In genomic region chr3:78875431-78875830, GRCh38 we compare ENCODE assay signal across 18 cellular contexts.
DNase-seq lines count a peak whose midpoint lies in the region; ATAC-seq, FAIRE-seq and TF ChIP-seq lines count a peak whose summit lies in the region.
"Had no signal": no experiment of that assay in that cellular context is flagged by ENCODE, and none has a peak within 500 bp of the region (broad histone marks: within the 10 kb centered on the region; RNA-seq: fewer than 3 reads in every experiment).

No MANE protein-coding gene starts in this region.

- H2AFZ ChIP-seq in endothelial cell of umbilical vein (ENCODE audit: low read depth, low read length): no peak overlapping the region
- H2AFZ ChIP-seq: GM23248 had no signal

- no peak for ATAC-seq in lower lobe of right lung
- ATAC-seq: CD8-positive, alpha-beta T cell; K562 had no signal

- POLR2A ChIA-PET in endothelial cell of umbilical vein (lab: Charles Lee): no interaction called here

- peak overlapping the region; percentile 35 for H3K27ac Mint-ChIP-seq in osteocyte (ENCODE audit: unreplicated experiment)
- H3K27ac Mint-ChIP-seq: CD8-positive, alpha-beta T cell had no signal

- H3K36me3 Mint-ChIP-seq in osteocyte (ENCODE audit: unreplicated experiment): no peaks in the 10 kb centered on the region
- H3K36me3 Mint-ChIP-seq: CD8-positive, alpha-beta T cell had no signal

- TF ChIP-seq POLR2A in endothelial cell of umbilical vein (IDR thresholded peaks at IDR 0.05; ENCODE audit: low read depth, low read length) (no peak), tibial nerve (IDR thresholded peaks at IDR 0.05) (no peak)

- H4K20me1 ChIP-seq in endothelial cell of umbilical vein (replicated peaks; ENCODE audit: control insufficient read depth, extremely low read depth, insufficient read depth, low read length): no peaks in the 10 kb centered on the region

- H3K36me3 ChIP-seq in endothelial cell of umbilical vein (ENCODE audit: control insufficient read depth in 2 of 2, extremely low read depth in 1 of 2, insufficient read depth in 2 of 2, low read length in 2 of 2) (no peaks in the 10 kb centered on the region), lower lobe of right lung (no peaks in the 10 kb centered on the region), tibial nerve (no peaks in the 10 kb centered on the region)
- H3K36me3 ChIP-seq: SJCRH30 had no signal

- H3K4me3 ChIP-seq in endothelial cell of umbilical vein (replicated peaks in 1 of 3; ENCODE audit: insufficient read depth in 1 of 3, low read depth in 1 of 3, low read length in 3 of 3): no peak overlapping the region
- H3K4me3 ChIP-seq in lower lobe of right lung: no peak overlapping the region
- no peak overlapping the region for H3K4me3 ChIP-seq in tibial nerve
- H3K4me3 ChIP-seq: BLaER1, GM23248, K562, SJCRH30 had no signal

- H3K27me3 Mint-ChIP-seq in osteocyte (ENCODE audit: unreplicated experiment): no peaks in the 10 kb centered on the region

- H3K79me2 ChIP-seq in endothelial cell of umbilical vein (ENCODE audit: control insufficient read depth, insufficient read depth, low read length): no peaks in the 10 kb centered on the region

- intact Hi-C loops in endothelial cell of umbilical vein (cut with micrococcal nuclease): no loop called here
- intact Hi-C loops in lower lobe of right lung (cut with DNase I): no loop called here

- dilution Hi-C loops in endothelial cell of umbilical vein (cut with MboI; ENCODE audit: extremely low pct_ligation_motif_present, low sequenced_read_pairs): no loop called here

- no peak overlapping the region for H3K4me3 Mint-ChIP-seq in osteocyte (ENCODE audit: unreplicated experiment)
- H3K4me3 Mint-ChIP-seq: CD8-positive, alpha-beta T cell had no signal

- TF ChIP-seq CTCF in endothelial cell of umbilical vein (IDR thresholded peaks at IDR 0.05; ENCODE audit: extremely low read depth in 1 of 2, insufficient read depth in 1 of 2, low read depth in 1 of 2, low read length in 2 of 2) (no peak), osteocyte (IDR thresholded peaks at IDR 0.05) (no peak), lower lobe of right lung (IDR thresholded peaks at IDR 0.05) (no peak), tibial nerve (IDR thresholded peaks at IDR 0.05) (no peak)

- peaks cover 63% of the 10 kb centered on the region for H3K4me1 Mint-ChIP-seq in osteocyte (ENCODE audit: unreplicated experiment)

- CTCF ChIA-PET in endothelial cell of umbilical vein (lab: Charles Lee): no interaction called here

- DNase-seq in G401 (ENCODE audit: low spot score) (peak; percentile 22), NCI-H446 treated with DMSO at 0.1 percent for 48 hours (lab: John Stamatoyannopoulos, UW) (peak; percentile 7), endothelial cell of umbilical vein (ENCODE audit: low read depth, low spot score) (peak; percentile 15), osteocyte (ENCODE audit: extremely low spot score, unreplicated experiment) (no peak), lower lobe of right lung (no peak), tibial nerve (ENCODE audit: low spot score in 2 of 2) (no peak), SHP77 (lab: John Stamatoyannopoulos, UW) (no peak)
- DNase-seq: CD8-positive, alpha-beta T cell; DMS79; MV-4-11; NCI-H1436 treated with DMSO at 0.1 percent for 48 hours; NCI-H2107; NCI-H2227 treated with DMSO at 0.1 percent for 48 hours; NCI-H524 treated with DMSO at 0.1 percent for 48 hours; SJCRH30 had no signal

- H3K9ac ChIP-seq in endothelial cell of umbilical vein (replicated peaks; ENCODE audit: extremely low read depth, insufficient read depth, low read length): no peak overlapping the region
- H3K9ac ChIP-seq: BLaER1, GM23248 had no signal

- peak overlapping the region; percentile 31 for H3K4me2 ChIP-seq in endothelial cell of umbilical vein (ENCODE audit: insufficient read depth, low read length)
- H3K4me2 ChIP-seq: BLaER1 had no signal

- no peaks in the 10 kb centered on the region for H3K9me1 ChIP-seq in endothelial cell of umbilical vein (replicated peaks; ENCODE audit: control insufficient read depth, extremely low read depth, insufficient read depth, low read length)

- H3K27ac ChIP-seq in endothelial cell of umbilical vein (ENCODE audit: insufficient read depth, low read depth, low read length) (no peak overlapping the region), lower lobe of right lung (no peak overlapping the region), tibial nerve (no peak overlapping the region)
- H3K27ac ChIP-seq: BLaER1, GM23248, SJCRH30 had no signal

- no peak for FAIRE-seq in endothelial cell of umbilical vein (lab: Jason Lieb, UNC)
- FAIRE-seq: K562 had no signal

- H3K9me3 Mint-ChIP-seq in osteocyte (ENCODE audit: unreplicated experiment): peaks cover 6% of the 10 kb centered on the region

- BruUV-seq in endothelial cell of umbilical vein (replicated peaks; lab: Mats Ljungman, UMichigan): no TSS peak

- no peak for TF ChIP-seq EP300 in tibial nerve (IDR thresholded peaks at IDR 0.05)

- WGBS in tibial nerve, 2 donors: 62 to 70% methylated on average over 4 of the region's 4 CpGs

- in situ Hi-C loops in G401 (cut with HindIII; ENCODE audit: low sequenced_read_pairs): no loop called here

- H3K4me1 ChIP-seq in endothelial cell of umbilical vein (ENCODE audit: control insufficient read depth, extremely low read depth, insufficient read depth, low read length) (peaks cover 18% of the 10 kb centered on the region), lower lobe of right lung (no peaks in the 10 kb centered on the region), tibial nerve (peaks cover 0 to 7% (median 0%) of the 10 kb centered on the region in 4 donors)

- H3K27me3 ChIP-seq in endothelial cell of umbilical vein (ENCODE audit: control insufficient read depth in 2 of 2, insufficient read depth in 2 of 2, low read length in 2 of 2) (no peaks in the 10 kb centered on the region), lower lobe of right lung (ENCODE audit: low read depth) (no peaks in the 10 kb centered on the region), tibial nerve (no peaks in the 10 kb centered on the region)
- H3K27me3 ChIP-seq: BLaER1, SJCRH30 had no signal

- no peaks in the 10 kb centered on the region for H3K9me3 ChIP-seq in endothelial cell of umbilical vein (replicated peaks; ENCODE audit: control insufficient read depth, insufficient read depth, low read length)
- no peaks in the 10 kb centered on the region for H3K9me3 ChIP-seq in lower lobe of right lung
- no peaks in the 10 kb centered on the region for H3K9me3 ChIP-seq in tibial nerve
- H3K9me3 ChIP-seq: BLaER1, SJCRH30 had no signal

TF ChIP-seq in endothelial cell of umbilical vein, 7 proteins besides CTCF, POLR2A, EP300 and RAD21:
- TF ChIP-seq EZH2 (IDR thresholded peaks at IDR 0.05; ENCODE audit: borderline replicate concordance, low read depth, low read length, severe bottlenecking): no peak
- TF ChIP-seq MYC (IDR thresholded peaks at IDR 0.05; ENCODE audit: low read depth, low read length): no peak
- no peak for TF ChIP-seq GATA2 (IDR thresholded peaks at IDR 0.05; ENCODE audit: insufficient read depth, insufficient read length, low read depth, low read length)
- no peak for TF ChIP-seq FOS (IDR thresholded peaks at IDR 0.05; ENCODE audit: borderline replicate concordance, insufficient read depth, low read length)
- TF ChIP-seq JUN (IDR thresholded peaks at IDR 0.05; ENCODE audit: borderline replicate concordance, insufficient read depth, insufficient read length, low read depth): no peak

Comparison
In these comparisons a context has a peak if more than half of its experiments do, and no peak if none do; other contexts are left out.
1. DNase-seq: peak in G401 (single experiment), NCI-H446 treated with DMSO at 0.1 percent for 48 hours (single experiment) and endothelial cell of umbilical vein (single experiment); none in osteocyte (single experiment), lower lobe of right lung (single experiment), tibial nerve (0 of 2) and SHP77 (0 of 2).